1 cellular context compared by ENCODE assay signal in genomic region chr11:64146036-64146943, GRCh38.
TF ChIP-seq lines count a peak whose summit lies in the region.

No MANE protein-coding gene starts in this region.

TF ChIP-seq in K562, 482 proteins besides CTCF, POLR2A, EP300 and RAD21 (continued from another document and continues in another):
- TF ChIP-seq, protein P1, sequence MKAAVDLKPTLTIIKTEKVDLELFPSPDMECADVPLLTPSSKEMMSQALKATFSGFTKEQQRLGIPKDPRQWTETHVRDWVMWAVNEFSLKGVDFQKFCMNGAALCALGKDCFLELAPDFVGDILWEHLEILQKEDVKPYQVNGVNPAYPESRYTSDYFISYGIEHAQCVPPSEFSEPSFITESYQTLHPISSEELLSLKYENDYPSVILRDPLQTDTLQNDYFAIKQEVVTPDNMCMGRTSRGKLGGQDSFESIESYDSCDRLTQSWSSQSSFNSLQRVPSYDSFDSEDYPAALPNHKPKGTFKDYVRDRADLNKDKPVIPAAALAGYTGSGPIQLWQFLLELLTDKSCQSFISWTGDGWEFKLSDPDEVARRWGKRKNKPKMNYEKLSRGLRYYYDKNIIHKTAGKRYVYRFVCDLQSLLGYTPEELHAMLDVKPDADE (conservative IDR thresholded peaks at IDR 0.05; ENCODE audit: control insufficient read depth, low read depth, low read length) = no peak
- TF ChIP-seq TCF3 (CRISPR knock-in tag; IDR thresholded peaks at IDR 0.05) (no peak), KDM2B (CRISPR knock-in tag; IDR thresholded peaks at IDR 0.05) (no peak), C11orf30 (IDR thresholded peaks at IDR 0.05; ENCODE audit: low read depth) (no peak), MTA3 (IDR thresholded peaks at IDR 0.05; ENCODE audit: borderline replicate concordance) (peak; percentile 53; the same call in 1 of the 2 replicates), ZFX (CRISPR knock-in tag; IDR thresholded peaks at IDR 0.05) (peak; percentile 39; the same call in 1 of the 2 replicates), HEY1 (CRISPR knock-in tag; IDR thresholded peaks at IDR 0.05; ENCODE audit: borderline replicate concordance) (no peak), TCF7L2 (IDR thresholded peaks at IDR 0.05; ENCODE audit: low read depth, low read length) (no peak), NCOA2 (IDR thresholded peaks at IDR 0.05; ENCODE audit: partially characterized antibody in 2 of 2) (no peak), SUPT5H (IDR thresholded peaks at IDR 0.05) (peak; percentile 32; the same call in 1 of the 2 replicates), RBFOX2 (IDR thresholded peaks at IDR 0.05; ENCODE audit: low read depth, low read length) (no peak), SNRNP70 (optimal IDR thresholded peaks at IDR 0.05; ENCODE audit: low read depth, low read length) (no peak), CBFA2T3 (IDR thresholded peaks at IDR 0.05) (no peak), ZBTB1 (CRISPR knock-in tag; IDR thresholded peaks at IDR 0.05; ENCODE audit: borderline replicate concordance, low read depth) (0 out of 2 replicates have a peak, but pooled peaks have one; percentile 3), FIP1L1 (IDR thresholded peaks at IDR 0.05; ENCODE audit: low read depth, low read length, poor library complexity, severe bottlenecking) (no peak), POU5F1 (IDR thresholded peaks at IDR 0.05; ENCODE audit: borderline replicate concordance, low read depth, low read length, partially characterized antibody) (no peak), SMARCA4 (IDR thresholded peaks at IDR 0.05) (no peak), RCOR1 (IDR thresholded peaks at IDR 0.05; ENCODE audit: borderline replicate concordance in 1 of 2, low read depth in 2 of 2, low read length in 2 of 2) (no peak), SREBF2 (CRISPR knock-in tag; IDR thresholded peaks at IDR 0.05) (no peak), ZNF239 (CRISPR knock-in tag; IDR thresholded peaks at IDR 0.05) (no peak), ESRRA (IDR thresholded peaks at IDR 0.05; ENCODE audit: borderline replicate concordance, low read depth) (peak; percentile 100), CBX5 (IDR thresholded peaks at IDR 0.05; ENCODE audit: borderline replicate concordance, low read depth) (no peak), NFIX (CRISPR knock-in tag; IDR thresholded peaks at IDR 0.05; ENCODE audit: low read depth) (no peak), U2AF2 (optimal IDR thresholded peaks at IDR 0.05; ENCODE audit: low read depth, low read length) (no peak), ZBTB33 (CRISPR knock-in tag; IDR thresholded peaks at IDR 0.05) (no peak), GABPA (tag; conservative IDR thresholded peaks at IDR 0.05; ENCODE audit: low read depth) (no peak), ARID3B (CRISPR knock-in tag; IDR thresholded peaks at IDR 0.05; ENCODE audit: borderline replicate concordance) (no peak), ZNF639 (CRISPR knock-in tag; conservative IDR thresholded peaks at IDR 0.05 in 1 of 2, IDR thresholded peaks at IDR 0.05 in 1 of 2) (no peak), ZNF311 (CRISPR knock-in tag; IDR thresholded peaks at IDR 0.05) (no peak), PHTF2 (CRISPR knock-in tag; IDR thresholded peaks at IDR 0.05) (no peak), ZEB2 (IDR thresholded peaks at IDR 0.05) (no peak), KAT7 (CRISPR knock-in tag; IDR thresholded peaks at IDR 0.05; ENCODE audit: borderline replicate concordance) (no peak), GABPB1 (CRISPR knock-in tag; IDR thresholded peaks at IDR 0.05) (0 out of 2 replicates have a peak, but pooled peaks have one; percentile 40), ZNF174 (CRISPR knock-in tag; IDR thresholded peaks at IDR 0.05) (no peak), STAG1 (CRISPR knock-in tag; IDR thresholded peaks at IDR 0.05; ENCODE audit: borderline replicate concordance) (no peak), TSC22D4 (tag; IDR thresholded peaks at IDR 0.05) (peak; percentile 93), PHF8 (IDR thresholded peaks at IDR 0.05; ENCODE audit: borderline replicate concordance, low read length) (no peak), SMARCB1 (IDR thresholded peaks at IDR 0.05; ENCODE audit: insufficient read length, low read depth) (no peak), ZNF785 (CRISPR knock-in tag; IDR thresholded peaks at IDR 0.05) (no peak), SMC3 (conservative IDR thresholded peaks at IDR 0.05; ENCODE audit: insufficient read depth, low read depth, low read length) (peak; percentile 34), GABPB2 (CRISPR knock-in tag; conservative IDR thresholded peaks at IDR 0.05) (no peak), ARNT (IDR thresholded peaks at IDR 0.05) (no peak), ZNF79 (CRISPR knock-in tag; IDR thresholded peaks at IDR 0.05; ENCODE audit: low read depth) (no peak), BRF1 (IDR thresholded peaks at IDR 0.05; ENCODE audit: borderline replicate concordance, extremely low read depth, insufficient read length) (no peak), SIX5 (IDR thresholded peaks at IDR 0.05; ENCODE audit: borderline replicate concordance in 1 of 2, insufficient read depth in 1 of 2, low read depth in 1 of 2, low read length in 2 of 2) (no peak), HBP1 (CRISPR knock-in tag; IDR thresholded peaks at IDR 0.05) (0 out of 2 replicates have a peak, but pooled peaks have one; percentile 13), HDAC1 (IDR thresholded peaks at IDR 0.05) (0 out of 4 replicates have a peak, but pooled peaks of 1 of the 2 experiments have one; percentile 26)
- TF ChIP-seq, protein P2, sequence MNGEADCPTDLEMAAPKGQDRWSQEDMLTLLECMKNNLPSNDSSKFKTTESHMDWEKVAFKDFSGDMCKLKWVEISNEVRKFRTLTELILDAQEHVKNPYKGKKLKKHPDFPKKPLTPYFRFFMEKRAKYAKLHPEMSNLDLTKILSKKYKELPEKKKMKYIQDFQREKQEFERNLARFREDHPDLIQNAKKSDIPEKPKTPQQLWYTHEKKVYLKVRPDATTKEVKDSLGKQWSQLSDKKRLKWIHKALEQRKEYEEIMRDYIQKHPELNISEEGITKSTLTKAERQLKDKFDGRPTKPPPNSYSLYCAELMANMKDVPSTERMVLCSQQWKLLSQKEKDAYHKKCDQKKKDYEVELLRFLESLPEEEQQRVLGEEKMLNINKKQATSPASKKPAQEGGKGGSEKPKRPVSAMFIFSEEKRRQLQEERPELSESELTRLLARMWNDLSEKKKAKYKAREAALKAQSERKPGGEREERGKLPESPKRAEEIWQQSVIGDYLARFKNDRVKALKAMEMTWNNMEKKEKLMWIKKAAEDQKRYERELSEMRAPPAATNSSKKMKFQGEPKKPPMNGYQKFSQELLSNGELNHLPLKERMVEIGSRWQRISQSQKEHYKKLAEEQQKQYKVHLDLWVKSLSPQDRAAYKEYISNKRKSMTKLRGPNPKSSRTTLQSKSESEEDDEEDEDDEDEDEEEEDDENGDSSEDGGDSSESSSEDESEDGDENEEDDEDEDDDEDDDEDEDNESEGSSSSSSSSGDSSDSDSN (IDR thresholded peaks at IDR 0.05; ENCODE audit: borderline replicate concordance in 1 of 2, low read depth in 2 of 2, low read length in 2 of 2) = no peak
- TF ChIP-seq, protein P3, sequence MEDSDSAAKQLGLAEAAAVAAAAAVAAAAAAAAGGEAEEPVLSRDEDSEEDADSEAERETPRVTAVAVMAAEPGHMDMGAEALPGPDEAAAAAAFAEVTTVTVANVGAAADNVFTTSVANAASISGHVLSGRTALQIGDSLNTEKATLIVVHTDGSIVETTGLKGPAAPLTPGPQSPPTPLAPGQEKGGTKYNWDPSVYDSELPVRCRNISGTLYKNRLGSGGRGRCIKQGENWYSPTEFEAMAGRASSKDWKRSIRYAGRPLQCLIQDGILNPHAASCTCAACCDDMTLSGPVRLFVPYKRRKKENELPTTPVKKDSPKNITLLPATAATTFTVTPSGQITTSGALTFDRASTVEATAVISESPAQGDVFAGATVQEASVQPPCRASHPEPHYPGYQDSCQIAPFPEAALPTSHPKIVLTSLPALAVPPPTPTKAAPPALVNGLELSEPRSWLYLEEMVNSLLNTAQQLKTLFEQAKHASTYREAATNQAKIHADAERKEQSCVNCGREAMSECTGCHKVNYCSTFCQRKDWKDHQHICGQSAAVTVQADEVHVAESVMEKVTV (CRISPR knock-in tag; IDR thresholded peaks at IDR 0.05) = no peak
- TF ChIP-seq, protein P4, sequence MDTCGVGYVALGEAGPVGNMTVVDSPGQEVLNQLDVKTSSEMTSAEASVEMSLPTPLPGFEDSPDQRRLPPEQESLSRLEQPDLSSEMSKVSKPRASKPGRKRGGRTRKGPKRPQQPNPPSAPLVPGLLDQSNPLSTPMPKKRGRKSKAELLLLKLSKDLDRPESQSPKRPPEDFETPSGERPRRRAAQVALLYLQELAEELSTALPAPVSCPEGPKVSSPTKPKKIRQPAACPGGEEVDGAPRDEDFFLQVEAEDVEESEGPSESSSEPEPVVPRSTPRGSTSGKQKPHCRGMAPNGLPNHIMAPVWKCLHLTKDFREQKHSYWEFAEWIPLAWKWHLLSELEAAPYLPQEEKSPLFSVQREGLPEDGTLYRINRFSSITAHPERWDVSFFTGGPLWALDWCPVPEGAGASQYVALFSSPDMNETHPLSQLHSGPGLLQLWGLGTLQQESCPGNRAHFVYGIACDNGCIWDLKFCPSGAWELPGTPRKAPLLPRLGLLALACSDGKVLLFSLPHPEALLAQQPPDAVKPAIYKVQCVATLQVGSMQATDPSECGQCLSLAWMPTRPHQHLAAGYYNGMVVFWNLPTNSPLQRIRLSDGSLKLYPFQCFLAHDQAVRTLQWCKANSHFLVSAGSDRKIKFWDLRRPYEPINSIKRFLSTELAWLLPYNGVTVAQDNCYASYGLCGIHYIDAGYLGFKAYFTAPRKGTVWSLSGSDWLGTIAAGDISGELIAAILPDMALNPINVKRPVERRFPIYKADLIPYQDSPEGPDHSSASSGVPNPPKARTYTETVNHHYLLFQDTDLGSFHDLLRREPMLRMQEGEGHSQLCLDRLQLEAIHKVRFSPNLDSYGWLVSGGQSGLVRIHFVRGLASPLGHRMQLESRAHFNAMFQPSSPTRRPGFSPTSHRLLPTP (IDR thresholded peaks at IDR 0.05; ENCODE audit: borderline replicate concordance, extremely low read depth, insufficient read length) = no peak
- TF ChIP-seq, protein P5, sequence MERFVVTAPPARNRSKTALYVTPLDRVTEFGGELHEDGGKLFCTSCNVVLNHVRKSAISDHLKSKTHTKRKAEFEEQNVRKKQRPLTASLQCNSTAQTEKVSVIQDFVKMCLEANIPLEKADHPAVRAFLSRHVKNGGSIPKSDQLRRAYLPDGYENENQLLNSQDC (CRISPR knock-in tag; IDR thresholded peaks at IDR 0.05) = no peak
- TF ChIP-seq, protein P6, sequence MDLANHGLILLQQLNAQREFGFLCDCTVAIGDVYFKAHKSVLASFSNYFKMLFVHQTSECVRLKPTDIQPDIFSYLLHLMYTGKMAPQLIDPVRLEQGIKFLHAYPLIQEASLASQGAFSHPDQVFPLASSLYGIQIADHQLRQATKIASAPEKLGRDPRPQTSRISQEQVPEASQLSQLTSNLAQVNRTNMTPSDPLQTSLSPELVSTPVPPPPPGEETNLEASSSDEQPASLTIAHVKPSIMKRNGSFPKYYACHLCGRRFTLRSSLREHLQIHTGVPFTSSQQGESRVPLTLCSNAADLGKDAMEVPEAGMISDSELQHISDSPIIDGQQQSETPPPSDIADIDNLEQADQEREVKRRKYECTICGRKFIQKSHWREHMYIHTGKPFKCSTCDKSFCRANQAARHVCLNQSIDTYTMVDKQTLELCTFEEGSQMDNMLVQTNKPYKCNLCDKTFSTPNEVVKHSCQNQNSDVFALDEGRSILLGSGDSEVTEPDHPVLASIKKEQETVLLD (IDR thresholded peaks at IDR 0.05) = peak; percentile 35; the same call in 1 of the 2 replicates
- TF ChIP-seq, protein P7, sequence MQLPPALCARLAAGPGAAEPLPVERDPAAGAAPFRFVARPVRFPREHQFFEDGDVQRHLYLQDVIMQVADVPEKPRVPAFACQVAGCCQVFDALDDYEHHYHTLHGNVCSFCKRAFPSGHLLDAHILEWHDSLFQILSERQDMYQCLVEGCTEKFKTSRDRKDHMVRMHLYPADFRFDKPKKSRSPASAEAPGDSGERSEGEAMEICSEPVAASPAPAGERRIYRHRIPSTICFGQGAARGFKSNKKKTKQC (CRISPR knock-in tag; IDR thresholded peaks at IDR 0.05) = no peak
